In genomic region chr15:76198456-76199105, GRCh38 we compare ENCODE assay signal across 16 cellular contexts.
A peak's percentile ranks its signal among the peaks of the same experiment; 100 is the strongest.
DNase-seq lines count a peak whose midpoint lies in the region; ATAC-seq and TF ChIP-seq lines count a peak whose summit lies in the region.
"Had no signal": no experiment of that assay in that cellular context is flagged by ENCODE, and none has a peak within 500 bp of the region (broad histone marks: within the 10 kb centered on the region; RNA-seq: fewer than 3 reads in every experiment).

No MANE protein-coding gene starts in this region.

- 96 to 100% (median 98%) methylated on average over 2 to 6 of the region's 6 CpGs for WGBS in heart left ventricle, 4 donors

- POLR2A ChIA-PET in GM10248 (lab: Yijun Ruan, JAX) = no interaction called here

- H3K27ac ChIP-seq in heart left ventricle = peak overlapping the region in 9 of 12 donors; percentile 9 to 81 (median 52)
- H3K27ac ChIP-seq in upper lobe of right lung = no peak overlapping the region
- H3K27ac ChIP-seq: WERI-Rb-1 had no signal

- H3K27me3 Mint-ChIP-seq in chondrocyte (ENCODE audit: low read depth) = no peaks in the 10 kb centered on the region
- H3K27me3 Mint-ChIP-seq: IgD-negative memory B cell, T-cell had no signal

- ATAC-seq in heart left ventricle (peak in 1 of 4 donors; percentile 1), left ventricle myocardium superior (no peak), upper lobe of right lung (no peak), HG03135 (IDR thresholded peaks at IDR 0.05; ENCODE audit: unreplicated experiment) (no peak)
- ATAC-seq: activated CD8-positive, alpha-beta T cell treated with anti-CD3 and anti-CD28 coated beads, Interleukin-2, amount 10 ng/mL, durations not matched to agents 7 days and 5 days; stimulated activated naive CD8-positive, alpha-beta T cell treated with anti-CD3 and anti-CD28 coated beads, Interleukin-15, amount 100 ng/mL, for 72 hours; T-cell had no signal

- no peak for TF ChIP-seq CTCF in heart left ventricle (IDR thresholded peaks at IDR 0.05)
- no peak for TF ChIP-seq CTCF in chondrocyte (IDR thresholded peaks at IDR 0.05)
- TF ChIP-seq CTCF in upper lobe of right lung (IDR thresholded peaks at IDR 0.05) = no peak
- no peak for TF ChIP-seq CTCF in GM10248 (IDR thresholded peaks at IDR 0.05; ENCODE audit: control extremely low read depth, extremely low read depth, low read depth, missing control alignments)

- H3K4me1 Mint-ChIP-seq in chondrocyte (ENCODE audit: low read depth) = peaks cover 46% of the 10 kb centered on the region
- H3K4me1 Mint-ChIP-seq: stimulated activated naive CD8-positive, alpha-beta T cell treated with anti-CD3 and anti-CD28 coated beads, Interleukin-15, amount 100 ng/mL, for 72 hours; T-cell had no signal

- peak overlapping the region; percentile 92 for H3K27ac Mint-ChIP-seq in chondrocyte (ENCODE audit: unreplicated experiment)
- H3K27ac Mint-ChIP-seq: activated CD8-positive, alpha-beta T cell treated with anti-CD3 and anti-CD28 coated beads, Interleukin-2, amount 10 ng/mL, durations not matched to agents 7 days and 5 days; T-cell had no signal

- H3K4me3 Mint-ChIP-seq in chondrocyte (ENCODE audit: unreplicated experiment) = no peak overlapping the region
- H3K4me3 Mint-ChIP-seq: activated CD8-positive, alpha-beta T cell treated with anti-CD3 and anti-CD28 coated beads, Interleukin-2, amount 10 ng/mL, durations not matched to agents 7 days and 5 days; stimulated activated naive CD8-positive, alpha-beta T cell treated with anti-CD3 and anti-CD28 coated beads, Interleukin-15, amount 100 ng/mL, for 72 hours; T-cell had no signal

- H3K4me1 ChIP-seq in heart left ventricle (peaks cover 3 to 38% (median 25%) of the 10 kb centered on the region in 12 donors), upper lobe of right lung (peaks cover 6% of the 10 kb centered on the region)

- no peaks in the 10 kb centered on the region for H3K9me3 ChIP-seq in heart left ventricle
- H3K9me3 ChIP-seq in upper lobe of right lung = no peaks in the 10 kb centered on the region

- intact Hi-C loops in heart left ventricle (cut with DNase I) = loop anchor here in 3 of 10 donors (10.0 kb wide), 2 partner anchors 116 to 666 kb away; partner anchors contain the start of gene ETFA (in 1 of the 3)
- intact Hi-C loops in left ventricle myocardium superior (cut with micrococcal nuclease) = no loop called here
- intact Hi-C loops in upper lobe of right lung (cut with DNase I) = no loop called here

- H3K4me3 ChIP-seq in heart left ventricle = no peak overlapping the region
- no peak overlapping the region for H3K4me3 ChIP-seq in upper lobe of right lung

- no peaks in the 10 kb centered on the region for H3K36me3 Mint-ChIP-seq in chondrocyte (ENCODE audit: low read depth)
- H3K36me3 Mint-ChIP-seq: T-cell had no signal

- DNase-seq in heart left ventricle (peak in 1 of 5 donors; percentile 20), left ventricle myocardium superior (no peak), chondrocyte (ENCODE audit: low spot score) (no peak), mesenteric fat pad (ENCODE audit: low spot score) (peak; percentile 77), upper lobe of right lung (peak; percentile 44), GM10248 (ENCODE audit: extremely low spot score) (no peak), cerebellum (ENCODE audit: low spot score) (no peak)
- DNase-seq: activated CD8-positive, alpha-beta T cell treated with anti-CD3 and anti-CD28 coated beads, Interleukin-2, amount 10 ng/mL, durations not matched to agents 7 days and 5 days; activated gamma-delta T cell treated with Interleukin-2 at 50 U/mL for 16 hours; left colon; NCI-H774; stimulated activated naive CD8-positive, alpha-beta T cell treated with anti-CD3 and anti-CD28 coated beads, Interleukin-15, amount 100 ng/mL, for 72 hours; T-cell; WERI-Rb-1 had no signal

- CTCF ChIA-PET in GM10248 (lab: Yijun Ruan, JAX) = interaction anchor here (1.0 to 3.7 kb wide), 7 partner anchors 8 to 135 kb away, joined by 3 to 26 read pairs (median 4); no protein-coding TSS in a partner anchor

- no peaks in the 10 kb centered on the region for H3K36me3 ChIP-seq in heart left ventricle
- H3K36me3 ChIP-seq in upper lobe of right lung = no peaks in the 10 kb centered on the region
- H3K36me3 ChIP-seq: WERI-Rb-1 had no signal

- no peaks in the 10 kb centered on the region for H3K9me3 Mint-ChIP-seq in chondrocyte (ENCODE audit: low read depth)
- H3K9me3 Mint-ChIP-seq: IgD-negative memory B cell; stimulated activated naive CD8-positive, alpha-beta T cell treated with anti-CD3 and anti-CD28 coated beads, Interleukin-15, amount 100 ng/mL, for 72 hours; T-cell had no signal

- no peak for TF ChIP-seq POLR2A in heart left ventricle (IDR thresholded peaks at IDR 0.05)

- no peaks in the 10 kb centered on the region for H3K27me3 ChIP-seq in heart left ventricle
- H3K27me3 ChIP-seq in upper lobe of right lung = no peaks in the 10 kb centered on the region

Comparison
In these comparisons a context has a peak if more than half of its experiments do, and no peak if none do; other contexts are left out.
1. DNase-seq: peak in mesenteric fat pad (single experiment) and upper lobe of right lung (single experiment); none in left ventricle myocardium superior (single experiment), chondrocyte (single experiment), GM10248 (single experiment) and cerebellum (single experiment).